1 cellular context compared by ENCODE assay signal in genomic region chr6:117481278-117481925, GRCh38.
TF ChIP-seq lines count a peak whose summit lies in the region.

No MANE protein-coding gene starts in this region.

TF ChIP-seq in HepG2, 621 proteins besides CTCF, POLR2A, EP300 and RAD21 (continued from another document and continues in another):
- TF ChIP-seq, protein P1, sequence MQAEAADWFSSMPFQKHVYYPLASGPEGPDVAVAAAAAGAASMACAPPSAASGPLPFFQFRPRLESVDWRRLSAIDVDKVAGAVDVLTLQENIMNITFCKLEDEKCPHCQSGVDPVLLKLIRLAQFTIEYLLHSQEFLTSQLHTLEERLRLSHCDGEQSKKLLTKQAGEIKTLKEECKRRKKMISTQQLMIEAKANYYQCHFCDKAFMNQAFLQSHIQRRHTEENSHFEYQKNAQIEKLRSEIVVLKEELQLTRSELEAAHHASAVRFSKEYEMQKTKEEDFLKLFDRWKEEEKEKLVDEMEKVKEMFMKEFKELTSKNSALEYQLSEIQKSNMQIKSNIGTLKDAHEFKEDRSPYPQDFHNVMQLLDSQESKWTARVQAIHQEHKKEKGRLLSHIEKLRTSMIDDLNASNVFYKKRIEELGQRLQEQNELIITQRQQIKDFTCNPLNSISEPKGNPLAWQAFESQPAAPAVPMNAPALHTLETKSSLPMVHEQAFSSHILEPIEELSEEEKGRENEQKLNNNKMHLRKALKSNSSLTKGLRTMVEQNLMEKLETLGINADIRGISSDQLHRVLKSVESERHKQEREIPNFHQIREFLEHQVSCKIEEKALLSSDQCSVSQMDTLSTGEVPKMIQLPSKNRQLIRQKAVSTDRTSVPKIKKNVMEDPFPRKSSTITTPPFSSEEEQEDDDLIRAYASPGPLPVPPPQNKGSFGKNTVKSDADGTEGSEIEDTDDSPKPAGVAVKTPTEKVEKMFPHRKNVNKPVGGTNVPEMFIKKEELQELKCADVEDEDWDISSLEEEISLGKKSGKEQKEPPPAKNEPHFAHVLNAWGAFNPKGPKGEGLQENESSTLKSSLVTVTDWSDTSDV (CRISPR knock-in tag; IDR thresholded peaks at IDR 0.05): 0 out of 2 replicates have a peak, but pooled peaks have one; percentile 18
- no peak for TF ChIP-seq ZNF839 (CRISPR knock-in tag; IDR thresholded peaks at IDR 0.05; ENCODE audit: borderline replicate concordance)
- no peak for TF ChIP-seq CCAR2 (optimal IDR thresholded peaks at IDR 0.05; ENCODE audit: low read depth, low read length)
- TF ChIP-seq, protein P2, sequence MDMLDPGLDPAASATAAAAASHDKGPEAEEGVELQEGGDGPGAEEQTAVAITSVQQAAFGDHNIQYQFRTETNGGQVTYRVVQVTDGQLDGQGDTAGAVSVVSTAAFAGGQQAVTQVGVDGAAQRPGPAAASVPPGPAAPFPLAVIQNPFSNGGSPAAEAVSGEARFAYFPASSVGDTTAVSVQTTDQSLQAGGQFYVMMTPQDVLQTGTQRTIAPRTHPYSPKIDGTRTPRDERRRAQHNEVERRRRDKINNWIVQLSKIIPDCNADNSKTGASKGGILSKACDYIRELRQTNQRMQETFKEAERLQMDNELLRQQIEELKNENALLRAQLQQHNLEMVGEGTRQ (IDR thresholded peaks at IDR 0.05; ENCODE audit: low read depth, low read length): no peak
- TF ChIP-seq, protein P2 (CRISPR knock-in tag; IDR thresholded peaks at IDR 0.05; ENCODE audit: borderline replicate concordance): no peak
- no peak for TF ChIP-seq ZNF770 (CRISPR knock-in tag; IDR thresholded peaks at IDR 0.05)
- peak; percentile 57 for TF ChIP-seq NFYC (CRISPR knock-in tag; IDR thresholded peaks at IDR 0.05)
- peak; percentile 92 for TF ChIP-seq SP5 (CRISPR knock-in tag; IDR thresholded peaks at IDR 0.05; ENCODE audit: borderline replicate concordance, low read depth)
- TF ChIP-seq RAD51 (IDR thresholded peaks at IDR 0.05; ENCODE audit: borderline replicate concordance): no peak
- TF ChIP-seq JARID2 (CRISPR knock-in tag; IDR thresholded peaks at IDR 0.05; ENCODE audit: insufficient replicate concordance): no peak
- TF ChIP-seq UBTF (CRISPR knock-in tag; IDR thresholded peaks at IDR 0.05): peak; percentile 38; the same call in 1 of the 2 replicates
- TF ChIP-seq NRL (CRISPR knock-in tag; IDR thresholded peaks at IDR 0.05; ENCODE audit: borderline replicate concordance): peak; percentile 71; the same call in 1 of the 2 replicates
- no peak for TF ChIP-seq ZNF746 (CRISPR knock-in tag; IDR thresholded peaks at IDR 0.05)
- TF ChIP-seq ZNF350 (CRISPR knock-in tag; IDR thresholded peaks at IDR 0.05; ENCODE audit: borderline replicate concordance, low read depth): peak; percentile 54; the same call in 1 of the 2 replicates
- TF ChIP-seq ADNP (CRISPR knock-in tag; IDR thresholded peaks at IDR 0.05): no peak
- TF ChIP-seq GZF1 (CRISPR knock-in tag; IDR thresholded peaks at IDR 0.05): no peak
- TF ChIP-seq POLR2AphosphoS2 (IDR thresholded peaks at IDR 0.05; ENCODE audit: low read depth, low read length): no peak
- TF ChIP-seq NR2F6 (IDR thresholded peaks at IDR 0.05): peak; percentile 31; the same call in 1 of the 2 replicates
- TF ChIP-seq NR2F6 (CRISPR knock-in tag; IDR thresholded peaks at IDR 0.05): peak; percentile 62
- TF ChIP-seq FOXK2 (IDR thresholded peaks at IDR 0.05): no peak
- TF ChIP-seq ZNF878 (CRISPR knock-in tag; IDR thresholded peaks at IDR 0.05): peak; percentile 42; the same call in 1 of the 2 replicates
- peak; percentile 76; the same call in 1 of the 2 replicates for TF ChIP-seq ZFP37 (CRISPR knock-in tag; IDR thresholded peaks at IDR 0.05; ENCODE audit: borderline replicate concordance)
- TF ChIP-seq, protein P3, sequence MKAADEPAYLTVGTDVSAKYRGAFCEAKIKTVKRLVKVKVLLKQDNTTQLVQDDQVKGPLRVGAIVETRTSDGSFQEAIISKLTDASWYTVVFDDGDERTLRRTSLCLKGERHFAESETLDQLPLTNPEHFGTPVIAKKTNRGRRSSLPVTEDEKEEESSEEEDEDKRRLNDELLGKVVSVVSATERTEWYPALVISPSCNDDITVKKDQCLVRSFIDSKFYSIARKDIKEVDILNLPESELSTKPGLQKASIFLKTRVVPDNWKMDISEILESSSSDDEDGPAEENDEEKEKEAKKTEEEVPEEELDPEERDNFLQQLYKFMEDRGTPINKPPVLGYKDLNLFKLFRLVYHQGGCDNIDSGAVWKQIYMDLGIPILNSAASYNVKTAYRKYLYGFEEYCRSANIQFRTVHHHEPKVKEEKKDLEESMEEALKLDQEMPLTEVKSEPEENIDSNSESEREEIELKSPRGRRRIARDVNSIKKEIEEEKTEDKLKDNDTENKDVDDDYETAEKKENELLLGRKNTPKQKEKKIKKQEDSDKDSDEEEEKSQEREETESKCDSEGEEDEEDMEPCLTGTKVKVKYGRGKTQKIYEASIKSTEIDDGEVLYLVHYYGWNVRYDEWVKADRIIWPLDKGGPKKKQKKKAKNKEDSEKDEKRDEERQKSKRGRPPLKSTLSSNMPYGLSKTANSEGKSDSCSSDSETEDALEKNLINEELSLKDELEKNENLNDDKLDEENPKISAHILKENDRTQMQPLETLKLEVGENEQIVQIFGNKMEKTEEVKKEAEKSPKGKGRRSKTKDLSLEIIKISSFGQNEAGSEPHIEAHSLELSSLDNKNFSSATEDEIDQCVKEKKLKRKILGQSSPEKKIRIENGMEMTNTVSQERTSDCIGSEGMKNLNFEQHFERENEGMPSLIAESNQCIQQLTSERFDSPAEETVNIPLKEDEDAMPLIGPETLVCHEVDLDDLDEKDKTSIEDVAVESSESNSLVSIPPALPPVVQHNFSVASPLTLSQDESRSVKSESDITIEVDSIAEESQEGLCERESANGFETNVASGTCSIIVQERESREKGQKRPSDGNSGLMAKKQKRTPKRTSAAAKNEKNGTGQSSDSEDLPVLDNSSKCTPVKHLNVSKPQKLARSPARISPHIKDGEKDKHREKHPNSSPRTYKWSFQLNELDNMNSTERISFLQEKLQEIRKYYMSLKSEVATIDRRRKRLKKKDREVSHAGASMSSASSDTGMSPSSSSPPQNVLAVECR (CRISPR knock-in tag; IDR thresholded peaks at IDR 0.05; ENCODE audit: borderline replicate concordance): no peak; the same call in 1 of the 2 replicates
- TF ChIP-seq, protein P4, sequence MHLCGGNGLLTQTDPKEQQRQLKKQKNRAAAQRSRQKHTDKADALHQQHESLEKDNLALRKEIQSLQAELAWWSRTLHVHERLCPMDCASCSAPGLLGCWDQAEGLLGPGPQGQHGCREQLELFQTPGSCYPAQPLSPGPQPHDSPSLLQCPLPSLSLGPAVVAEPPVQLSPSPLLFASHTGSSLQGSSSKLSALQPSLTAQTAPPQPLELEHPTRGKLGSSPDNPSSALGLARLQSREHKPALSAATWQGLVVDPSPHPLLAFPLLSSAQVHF (CRISPR knock-in tag; IDR thresholded peaks at IDR 0.05): no peak
- no peak for TF ChIP-seq REPIN1 (CRISPR knock-in tag; IDR thresholded peaks at IDR 0.05; ENCODE audit: borderline replicate concordance, low read depth)
- TF ChIP-seq CBFB (CRISPR knock-in tag; IDR thresholded peaks at IDR 0.05): no peak
- TF ChIP-seq, protein P5, sequence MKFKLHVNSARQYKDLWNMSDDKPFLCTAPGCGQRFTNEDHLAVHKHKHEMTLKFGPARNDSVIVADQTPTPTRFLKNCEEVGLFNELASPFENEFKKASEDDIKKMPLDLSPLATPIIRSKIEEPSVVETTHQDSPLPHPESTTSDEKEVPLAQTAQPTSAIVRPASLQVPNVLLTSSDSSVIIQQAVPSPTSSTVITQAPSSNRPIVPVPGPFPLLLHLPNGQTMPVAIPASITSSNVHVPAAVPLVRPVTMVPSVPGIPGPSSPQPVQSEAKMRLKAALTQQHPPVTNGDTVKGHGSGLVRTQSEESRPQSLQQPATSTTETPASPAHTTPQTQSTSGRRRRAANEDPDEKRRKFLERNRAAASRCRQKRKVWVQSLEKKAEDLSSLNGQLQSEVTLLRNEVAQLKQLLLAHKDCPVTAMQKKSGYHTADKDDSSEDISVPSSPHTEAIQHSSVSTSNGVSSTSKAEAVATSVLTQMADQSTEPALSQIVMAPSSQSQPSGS (CRISPR knock-in tag; IDR thresholded peaks at IDR 0.05): peak; percentile 79
- TF ChIP-seq GTF2F1 (IDR thresholded peaks at IDR 0.05; ENCODE audit: low read length): no peak
- TF ChIP-seq SETDB1 (CRISPR knock-in tag; IDR thresholded peaks at IDR 0.05; ENCODE audit: borderline replicate concordance): no peak
- TF ChIP-seq ZFX (CRISPR knock-in tag; IDR thresholded peaks at IDR 0.05; ENCODE audit: low read depth): no peak
- TF ChIP-seq DBP (CRISPR knock-in tag; IDR thresholded peaks at IDR 0.05; ENCODE audit: not compliant biosample characterization): peak; percentile 52
- TF ChIP-seq GTF3A (CRISPR knock-in tag; conservative IDR thresholded peaks at IDR 0.05): no peak
- peak; percentile 93 for TF ChIP-seq ETV5 (CRISPR knock-in tag; IDR thresholded peaks at IDR 0.05; ENCODE audit: borderline replicate concordance)
- peak; percentile 79; the same call in 1 of the 2 replicates for TF ChIP-seq ZNF256 (CRISPR knock-in tag; conservative IDR thresholded peaks at IDR 0.05)
- 0 out of 2 replicates have a peak, but pooled peaks have one; percentile 34 for TF ChIP-seq ZNF549 (CRISPR knock-in tag; IDR thresholded peaks at IDR 0.05)
- TF ChIP-seq ZNF251 (CRISPR knock-in tag; IDR thresholded peaks at IDR 0.05): 0 out of 2 replicates have a peak, but pooled peaks have one; percentile 42
- no peak for TF ChIP-seq SYNCRIP (IDR thresholded peaks at IDR 0.05; ENCODE audit: insufficient read depth, low read depth, low read length)
- TF ChIP-seq, protein P6, sequence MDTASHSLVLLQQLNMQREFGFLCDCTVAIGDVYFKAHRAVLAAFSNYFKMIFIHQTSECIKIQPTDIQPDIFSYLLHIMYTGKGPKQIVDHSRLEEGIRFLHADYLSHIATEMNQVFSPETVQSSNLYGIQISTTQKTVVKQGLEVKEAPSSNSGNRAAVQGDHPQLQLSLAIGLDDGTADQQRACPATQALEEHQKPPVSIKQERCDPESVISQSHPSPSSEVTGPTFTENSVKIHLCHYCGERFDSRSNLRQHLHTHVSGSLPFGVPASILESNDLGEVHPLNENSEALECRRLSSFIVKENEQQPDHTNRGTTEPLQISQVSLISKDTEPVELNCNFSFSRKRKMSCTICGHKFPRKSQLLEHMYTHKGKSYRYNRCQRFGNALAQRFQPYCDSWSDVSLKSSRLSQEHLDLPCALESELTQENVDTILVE (CRISPR knock-in tag; IDR thresholded peaks at IDR 0.05): peak; percentile 65; the same call in 1 of the 2 replicates
- TF ChIP-seq SMAD3 (CRISPR knock-in tag; IDR thresholded peaks at IDR 0.05): peak; percentile 73
- peak; percentile 76 for TF ChIP-seq MED1 (CRISPR knock-in tag; IDR thresholded peaks at IDR 0.05)
